10 cellular contexts compared by ENCODE assay signal in the genomic region with DNA sequence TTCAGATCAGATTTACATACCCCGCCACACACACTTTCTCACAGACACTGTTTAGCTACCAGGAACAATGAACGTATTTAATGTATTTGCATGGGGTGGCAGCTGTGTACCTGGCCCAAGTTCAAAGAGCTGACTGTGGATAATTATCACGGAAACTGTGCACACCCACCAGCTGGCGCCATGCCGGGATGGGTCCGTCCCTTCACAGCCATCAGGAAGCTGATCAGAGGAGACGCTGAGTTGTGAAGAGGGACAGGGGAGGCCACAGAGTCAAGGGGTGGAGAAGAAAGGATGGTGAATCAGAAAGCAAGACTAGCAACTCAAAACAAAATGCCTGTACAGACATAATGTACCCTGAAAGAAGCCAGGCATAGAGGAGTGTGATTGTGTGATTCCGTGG. TPM values are rescaled to one million over a fixed set of nuclear protein-coding genes. Genes with fewer than 3 reads are reported as not detected.
A peak's percentile ranks its signal among the peaks of the same experiment; 100 is the strongest.
DNase-seq lines count a peak whose midpoint lies in the region; ATAC-seq and TF ChIP-seq lines count a peak whose summit lies in the region.
"Had no signal": no experiment of that assay in that cellular context is flagged by ENCODE, and none has a peak within 500 bp of the region (broad histone marks: within the 10 kb centered on the region; RNA-seq: fewer than 3 reads in every experiment).

No MANE protein-coding gene starts in this region.

- no peak for TF ChIP-seq EP300 in ovary (IDR thresholded peaks at IDR 0.05)

- H3K9me3 Mint-ChIP-seq in osteocyte (ENCODE audit: unreplicated experiment): peaks cover 11% of the 10 kb centered on the region
- H3K9me3 Mint-ChIP-seq: effector memory CD8-positive, alpha-beta T cell had no signal

- H3K27ac Mint-ChIP-seq in osteocyte (ENCODE audit: unreplicated experiment): no peak overlapping the region
- H3K27ac Mint-ChIP-seq: effector memory CD8-positive, alpha-beta T cell had no signal

- H3K27ac ChIP-seq in VCaP: peak overlapping the region; percentile 63
- no peak overlapping the region for H3K27ac ChIP-seq in ovary

- no peaks in the 10 kb centered on the region for H3K36me3 Mint-ChIP-seq in osteocyte (ENCODE audit: unreplicated experiment)

- 18 to 52% (median 24%) methylated on average over 8 of the region's 8 CpGs for WGBS in ovary, 3 donors

- no peaks in the 10 kb centered on the region for H3K36me3 ChIP-seq in ovary

- H3K9me3 ChIP-seq in ovary: no peaks in the 10 kb centered on the region

- no peak for TF ChIP-seq POLR2A in ovary (IDR thresholded peaks at IDR 0.05)

- peaks cover 2% of the 10 kb centered on the region for H3K4me1 Mint-ChIP-seq in osteocyte (ENCODE audit: unreplicated experiment)

- no peaks in the 10 kb centered on the region for H3K27me3 ChIP-seq in ovary

- intact Hi-C loops in ovary (cut with DNase I): no loop called here

- DNase-seq in Daoy (ENCODE audit: low read depth) (peak; percentile 38), NCI-H1092 treated with DMSO at 0.1 percent for 48 hours (lab: John Stamatoyannopoulos, UW) (peak; percentile 39), osteocyte (ENCODE audit: extremely low spot score, unreplicated experiment) (peak; percentile 34), cerebellar cortex (ENCODE audit: low spot score) (no peak), EL (no peak), ovary (no peak)
- DNase-seq: effector memory CD8-positive, alpha-beta T cell had no signal

- TF ChIP-seq CTCF in VCaP (conservative IDR thresholded peaks at IDR 0.05): no peak
- no peak for TF ChIP-seq CTCF in osteocyte (IDR thresholded peaks at IDR 0.05)
- TF ChIP-seq CTCF in ovary (IDR thresholded peaks at IDR 0.05): no peak

- H3K4me3 Mint-ChIP-seq in osteocyte (ENCODE audit: unreplicated experiment): no peak overlapping the region
- H3K4me3 Mint-ChIP-seq: effector memory CD8-positive, alpha-beta T cell had no signal

- no peak overlapping the region for H3K4me3 ChIP-seq in ovary

- no peaks in the 10 kb centered on the region for H3K4me1 ChIP-seq in ovary (ENCODE audit: insufficient read depth)

- peaks cover 40% of the 10 kb centered on the region for H3K27me3 Mint-ChIP-seq in osteocyte (ENCODE audit: unreplicated experiment)

- ATAC-seq in HG03442 (IDR thresholded peaks at IDR 0.05; ENCODE audit: unreplicated experiment): no peak
- ATAC-seq: effector memory CD8-positive, alpha-beta T cell had no signal

RNA-seq across cellular contexts. Expression of a gene that starts 13.1 kb away (rescaled TPM):
- not detected in 2 replicates for total RNA-seq in Daoy (2014; rRNA removed; shearing (Covaris generic))
- total RNA-seq in osteocyte (not detected in 2 replicates), ovary (under 1 TPM in 2 of 7 donors, not detected in 5; 0.11 to 0.12 TPM)
- not detected for polyA plus RNA-seq in ovary
- total RNA-seq: activated CD8-positive, alpha-beta memory T cell treated with anti-CD3 and anti-CD28 coated beads for 36 hours had no signal

RNA-seq across cellular contexts. Expression of a gene that starts 49.0 kb away (rescaled TPM):
- total RNA-seq in Daoy (2014; rRNA removed; shearing (Covaris generic)): not detected in 2 replicates
- total RNA-seq in osteocyte (not detected in 2 replicates), ovary (under 1 TPM in 3 of 7 donors, not detected in 4; 0.12 to 0.23 (median 0.23) TPM)
- polyA plus RNA-seq in ovary: under 1 TPM in 1 of 2 donors, not detected in 1; 0.07 TPM
- total RNA-seq: activated CD8-positive, alpha-beta memory T cell treated with anti-CD3 and anti-CD28 coated beads for 36 hours had no signal

Comparison
In these comparisons a context has a peak if more than half of its experiments do, and no peak if none do; other contexts are left out.
1. DNase-seq: peak in Daoy (single experiment), NCI-H1092 treated with DMSO at 0.1 percent for 48 hours (single experiment) and osteocyte (single experiment); none in cerebellar cortex (single experiment), EL (single experiment) and ovary (0 of 5).